ENCODE assay signal across 19 cellular contexts in the genomic region with DNA sequence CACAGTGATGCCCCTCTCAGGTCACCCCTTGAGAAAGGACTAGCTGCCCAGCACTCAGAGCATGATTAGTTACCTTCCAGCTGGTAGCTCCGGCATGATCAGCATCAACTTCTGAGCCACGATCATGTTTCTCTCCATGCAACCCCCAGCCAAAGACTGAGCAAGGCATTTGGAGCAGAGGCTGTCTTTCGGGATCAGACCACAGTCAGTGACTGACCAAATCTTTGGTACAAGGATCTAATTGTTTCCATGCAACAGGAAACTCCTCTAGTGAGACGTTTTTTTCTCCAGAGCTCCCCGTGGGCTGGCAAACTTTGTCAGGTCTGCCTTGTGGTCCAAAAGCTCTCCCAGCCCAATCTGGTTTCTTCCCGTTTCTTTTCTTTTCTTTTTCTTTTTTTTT.
A peak's percentile ranks its signal among the peaks of the same experiment; 100 is the strongest.
DNase-seq lines count a peak whose midpoint lies in the region; ATAC-seq and TF ChIP-seq lines count a peak whose summit lies in the region.
"Had no signal": no experiment of that assay in that cellular context is flagged by ENCODE, and none has a peak within 500 bp of the region (broad histone marks: within the 10 kb centered on the region; RNA-seq: fewer than 3 reads in every experiment).

No MANE protein-coding gene starts in this region.

- H3K4me3 ChIP-seq in AG10803 (ENCODE audit: low read length) (no peak overlapping the region), KMS-11 (IDR thresholded peaks at IDR 0.05; ENCODE audit: insufficient read depth, low read depth, low read length) (no peak overlapping the region), fibroblast of pulmonary artery (replicated peaks; ENCODE audit: low read depth, low read length) (no peak overlapping the region)
- H3K4me3 ChIP-seq: A549 had no signal

- CTCF ChIA-PET in activated CD8-positive, alpha-beta memory T cell treated with anti-CD3 and anti-CD28 coated beads, Interleukin-2, amount 10 ng/mL, durations not matched to agents 7 days and 5 days (lab: Charles Lee), result interaction anchor here (0.6 kb wide), 1 partner anchor 214 kb away, joined by 3 read pairs; no protein-coding TSS in a partner anchor

- no peaks in the 10 kb centered on the region for H3K36me3 ChIP-seq in KMS-11 (ENCODE audit: insufficient read depth)

- H3K9me3 Mint-ChIP-seq in activated CD8-positive, alpha-beta memory T cell treated with anti-CD3 and anti-CD28 coated beads, Interleukin-2, amount 10 ng/mL, durations not matched to agents 7 days and 5 days (ENCODE audit: low read depth), result no peaks in the 10 kb centered on the region
- H3K9me3 Mint-ChIP-seq in progenitor cell of endocrine pancreas (ENCODE audit: low read depth), result no peaks in the 10 kb centered on the region
- H3K9me3 Mint-ChIP-seq: H9 had no signal

- H3K4me1 ChIP-seq in KMS-11 (ENCODE audit: low read depth, poor library complexity, severe bottlenecking), result peaks cover 42% of the 10 kb centered on the region
- H3K4me1 ChIP-seq: A549 had no signal

- H3K79me2 ChIP-seq in KMS-11 (ENCODE audit: insufficient read depth, low read depth), result no peaks in the 10 kb centered on the region

- no peaks in the 10 kb centered on the region for H3K27me3 ChIP-seq in KMS-11 (ENCODE audit: insufficient read depth, low read depth)

- TF ChIP-seq CTCF in AG10803 (conservative IDR thresholded peaks at IDR 0.05; ENCODE audit: low read length) (no peak), KMS-11 (conservative IDR thresholded peaks at IDR 0.05; ENCODE audit: low read depth, low read length) (no peak), fibroblast of pulmonary artery (IDR thresholded peaks at IDR 0.05; ENCODE audit: low read length, missing control alignments) (no peak), progenitor cell of endocrine pancreas (IDR thresholded peaks at IDR 0.05; ENCODE audit: unreplicated experiment) (no peak)

- H4K20me1 ChIP-seq in KMS-11 (ENCODE audit: insufficient read depth), result no peaks in the 10 kb centered on the region

- peak overlapping the region; percentile 10; the same call in 1 of the 2 replicates for H2AFZ ChIP-seq in KMS-11 (ENCODE audit: low read depth)

- in situ Hi-C loops in G401 (cut with HindIII; ENCODE audit: low sequenced_read_pairs), result no loop called here

- no peaks in the 10 kb centered on the region for H3K4me1 Mint-ChIP-seq in activated CD8-positive, alpha-beta memory T cell treated with anti-CD3 and anti-CD28 coated beads, Interleukin-2, amount 10 ng/mL, durations not matched to agents 7 days and 5 days
- H3K4me1 Mint-ChIP-seq in progenitor cell of endocrine pancreas (ENCODE audit: low read depth), result peaks cover 18% of the 10 kb centered on the region

- H3K27ac ChIP-seq in KMS-11, result peak overlapping the region; percentile 33; the same call in 1 of the 2 replicates
- H3K27ac ChIP-seq: A549, C4-2B, HL-60 had no signal

- no peak overlapping the region for H3K9ac ChIP-seq in KMS-11

- peak; percentile 8 for DNase-seq in AG10803 (ENCODE audit: low read depth)
- peak; percentile 29 for DNase-seq in fibroblast of pulmonary artery (ENCODE audit: low read depth)
- DNase-seq in G401 (ENCODE audit: low spot score), result no peak
- no peak for DNase-seq in activated CD8-positive, alpha-beta memory T cell treated with anti-CD3 and anti-CD28 coated beads, Interleukin-2, amount 10 ng/mL, durations not matched to agents 7 days and 5 days
- no peak for DNase-seq in progenitor cell of endocrine pancreas (ENCODE audit: low spot score, unreplicated experiment)
- DNase-seq: H9, NCI-H1417 treated with DMSO at 0.1 percent for 48 hours, NCI-H1930, NCI-H2171 treated with DMSO at 0.1 percent for 48 hours, NCI-H82, SHP77, SW 1271 had no signal

- H3K4me3 Mint-ChIP-seq in activated CD8-positive, alpha-beta memory T cell treated with anti-CD3 and anti-CD28 coated beads, Interleukin-2, amount 10 ng/mL, durations not matched to agents 7 days and 5 days, result no peak overlapping the region
- no peak overlapping the region for H3K4me3 Mint-ChIP-seq in progenitor cell of endocrine pancreas (ENCODE audit: low read depth)
- H3K4me3 Mint-ChIP-seq: H9 had no signal

- H3K27me3 Mint-ChIP-seq in activated CD8-positive, alpha-beta memory T cell treated with anti-CD3 and anti-CD28 coated beads, Interleukin-2, amount 10 ng/mL, durations not matched to agents 7 days and 5 days, result peaks cover 19% of the 10 kb centered on the region
- peaks cover 2% of the 10 kb centered on the region for H3K27me3 Mint-ChIP-seq in progenitor cell of endocrine pancreas

- no peak overlapping the region for H3K27ac Mint-ChIP-seq in activated CD8-positive, alpha-beta memory T cell treated with anti-CD3 and anti-CD28 coated beads, Interleukin-2, amount 10 ng/mL, durations not matched to agents 7 days and 5 days
- no peak overlapping the region for H3K27ac Mint-ChIP-seq in progenitor cell of endocrine pancreas
- H3K27ac Mint-ChIP-seq: H9 had no signal

- no peaks in the 10 kb centered on the region for H3K36me3 Mint-ChIP-seq in activated CD8-positive, alpha-beta memory T cell treated with anti-CD3 and anti-CD28 coated beads, Interleukin-2, amount 10 ng/mL, durations not matched to agents 7 days and 5 days
- no peaks in the 10 kb centered on the region for H3K36me3 Mint-ChIP-seq in progenitor cell of endocrine pancreas (ENCODE audit: insufficient read depth)

- ATAC-seq in SK-N-SH treated with all-trans-retinoic acid at 6 μM for 48 hours (peak; percentile 67), HG03432 (IDR thresholded peaks at IDR 0.05; ENCODE audit: unreplicated experiment) (no peak)
- no peak for ATAC-seq in activated CD8-positive, alpha-beta memory T cell treated with anti-CD3 and anti-CD28 coated beads, Interleukin-2, amount 10 ng/mL, durations not matched to agents 7 days and 5 days
- ATAC-seq: A549, Panc1 had no signal

- peak overlapping the region; percentile 20; the same call in 1 of the 2 replicates for H3K4me2 ChIP-seq in KMS-11
- H3K4me2 ChIP-seq: A549 had no signal

TF ChIP-seq in SK-N-SH treated with all-trans-retinoic acid at 6 μM for 48 hours, 23 proteins besides CTCF, POLR2A, EP300 and RAD21 (continues in another document):
- no peak for TF ChIP-seq TSHZ2 (CRISPR knock-in tag; IDR thresholded peaks at IDR 0.05)
- TF ChIP-seq, protein P1, sequence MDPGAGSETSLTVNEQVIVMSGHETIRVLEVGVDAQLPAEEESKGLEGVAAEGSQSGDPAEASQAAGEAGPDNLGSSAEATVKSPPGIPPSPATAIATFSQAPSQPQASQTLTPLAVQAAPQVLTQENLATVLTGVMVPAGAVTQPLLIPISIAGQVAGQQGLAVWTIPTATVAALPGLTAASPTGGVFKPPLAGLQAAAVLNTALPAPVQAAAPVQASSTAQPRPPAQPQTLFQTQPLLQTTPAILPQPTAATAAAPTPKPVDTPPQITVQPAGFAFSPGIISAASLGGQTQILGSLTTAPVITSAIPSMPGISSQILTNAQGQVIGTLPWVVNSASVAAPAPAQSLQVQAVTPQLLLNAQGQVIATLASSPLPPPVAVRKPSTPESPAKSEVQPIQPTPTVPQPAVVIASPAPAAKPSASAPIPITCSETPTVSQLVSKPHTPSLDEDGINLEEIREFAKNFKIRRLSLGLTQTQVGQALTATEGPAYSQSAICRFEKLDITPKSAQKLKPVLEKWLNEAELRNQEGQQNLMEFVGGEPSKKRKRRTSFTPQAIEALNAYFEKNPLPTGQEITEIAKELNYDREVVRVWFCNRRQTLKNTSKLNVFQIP (CRISPR knock-in tag; IDR thresholded peaks at IDR 0.05; ENCODE audit: borderline replicate concordance, low read depth), result no peak
- TF ChIP-seq CSDC2 (CRISPR knock-in tag; IDR thresholded peaks at IDR 0.05), result no peak
- TF ChIP-seq CSRNP3 (CRISPR knock-in tag; IDR thresholded peaks at IDR 0.05), result no peak
- TF ChIP-seq TOX (CRISPR knock-in tag; IDR thresholded peaks at IDR 0.05; ENCODE audit: borderline replicate concordance), result no peak
- TF ChIP-seq ZFP3 (CRISPR knock-in tag; IDR thresholded peaks at IDR 0.05), result no peak
- no peak for TF ChIP-seq ZNF565 (CRISPR knock-in tag; conservative IDR thresholded peaks at IDR 0.05; ENCODE audit: low read depth)
- TF ChIP-seq ARNTL (CRISPR knock-in tag; IDR thresholded peaks at IDR 0.05; ENCODE audit: borderline replicate concordance, low read depth), result no peak
- TF ChIP-seq ZFP30 (CRISPR knock-in tag; IDR thresholded peaks at IDR 0.05), result no peak
- no peak for TF ChIP-seq RARB (CRISPR knock-in tag; IDR thresholded peaks at IDR 0.05)

Comparison
In these comparisons a context has a peak if more than half of its experiments do, and no peak if none do; other contexts are left out.
1. DNase-seq: peak in AG10803 (single experiment) and fibroblast of pulmonary artery (single experiment); none in G401 (single experiment), activated CD8-positive, alpha-beta memory T cell treated with anti-CD3 and anti-CD28 coated beads, Interleukin-2, amount 10 ng/mL, durations not matched to agents 7 days and 5 days (single experiment) and progenitor cell of endocrine pancreas (single experiment).